ENCODE assay signal across 1 cellular context in the genomic region with DNA sequence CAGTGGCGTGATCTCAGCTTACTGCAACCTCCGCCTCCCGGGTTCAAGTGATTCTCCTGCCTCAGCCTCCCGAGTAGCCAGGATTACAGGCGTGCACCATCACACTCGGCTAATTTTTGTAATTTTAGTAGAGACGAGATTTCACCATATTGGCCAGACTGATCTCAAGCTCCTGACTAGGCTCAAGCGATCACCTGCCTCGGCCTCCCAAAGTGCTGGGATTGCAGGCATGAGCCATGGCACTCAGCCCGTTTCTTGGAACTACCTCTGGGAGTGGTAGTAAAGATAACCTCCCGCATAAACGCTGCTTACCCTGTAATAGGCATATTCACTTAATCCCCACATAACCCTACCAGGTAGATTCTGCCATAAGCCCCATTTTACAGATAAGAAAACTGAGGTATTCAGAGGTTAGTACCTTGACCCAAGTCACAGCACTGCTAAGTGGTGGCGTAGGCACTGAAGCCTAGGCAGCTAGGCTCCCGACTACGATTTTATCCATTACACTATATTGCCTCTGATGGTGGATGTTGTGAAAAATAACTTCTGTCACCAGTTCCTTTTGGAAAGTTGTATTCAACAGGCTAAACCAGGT.
A peak's percentile ranks its signal among the peaks of the same experiment; 100 is the strongest.
TF ChIP-seq lines count a peak whose summit lies in the region.

No MANE protein-coding gene starts in this region.

TF ChIP-seq in H1, 55 proteins besides CTCF, POLR2A, EP300 and RAD21 (continued from another document):
- peak; percentile 46; the same call in 1 of the 2 replicates for TF ChIP-seq KDM1A (IDR thresholded peaks at IDR 0.05; ENCODE audit: borderline replicate concordance, low read length)
